ENCODE assay signal across 1 cellular context in genomic region chr6:34887753-34888440, GRCh38.
TF ChIP-seq lines count a peak whose summit lies in the region.

Gene TAF11, minus strand, starts transcription at chr6:34888042. Its CDS starts 85 bp downstream, at chr6:34887957.

TF ChIP-seq in GM12878, 131 proteins besides CTCF, POLR2A, EP300 and RAD21 (continued from another document):
- TF ChIP-seq E4F1 (IDR thresholded peaks at IDR 0.05; ENCODE audit: borderline replicate concordance, partially characterized antibody) (peak; percentile 40), SMC3 (IDR thresholded peaks at IDR 0.05; ENCODE audit: borderline replicate concordance, low read length) (peak; percentile 30; the same call in 1 of the 2 replicates), WRNIP1 (IDR thresholded peaks at IDR 0.05; ENCODE audit: borderline replicate concordance, low read depth, low read length) (peak; percentile 74; the same call in 1 of the 2 replicates), RB1 (IDR thresholded peaks at IDR 0.05; ENCODE audit: borderline replicate concordance) (no peak; the same call in 1 of the 2 replicates), ZNF384 (IDR thresholded peaks at IDR 0.05; ENCODE audit: borderline replicate concordance, low read depth, low read length) (0 out of 2 replicates have a peak, but pooled peaks have one; percentile 17), HDAC2 (IDR thresholded peaks at IDR 0.05) (no peak), TAF1 (IDR thresholded peaks at IDR 0.05; ENCODE audit: borderline replicate concordance, low read depth, low read length) (peak; percentile 75; the same call in 1 of the 2 replicates), ZNF622 (IDR thresholded peaks at IDR 0.05) (no peak), RELA (IDR thresholded peaks at IDR 0.05; ENCODE audit: borderline replicate concordance, partially characterized antibody) (peak; percentile 73), MAX (IDR thresholded peaks at IDR 0.05; ENCODE audit: low read depth, low read length) (peak; percentile 81), BCLAF1 (IDR thresholded peaks at IDR 0.05) (no peak), SIN3A (IDR thresholded peaks at IDR 0.05; ENCODE audit: low read depth, low read length) (peak; percentile 93), CREB1 (IDR thresholded peaks at IDR 0.05; ENCODE audit: low read depth) (peak; percentile 99), EED (IDR thresholded peaks at IDR 0.05; ENCODE audit: low read depth) (peak; percentile 52), E2F4 (IDR thresholded peaks at IDR 0.05; ENCODE audit: low read depth, low read length) (peak; percentile 80), NFIC (IDR thresholded peaks at IDR 0.05; ENCODE audit: low read depth, low read length) (peak; percentile 34; the same call in 1 of the 2 replicates), NR2C1 (IDR thresholded peaks at IDR 0.05) (peak; percentile 69), NRF1 (conservative IDR thresholded peaks at IDR 0.05; ENCODE audit: low read depth, low read length) (no peak), BHLHE40 (IDR thresholded peaks at IDR 0.05; ENCODE audit: borderline replicate concordance in 1 of 2, low read depth in 2 of 2, low read length in 1 of 2) (peak; percentile 40 to 46; a peak in 1 of 4 replicates), IKZF1 (conservative IDR thresholded peaks at IDR 0.05) (peak; percentile 86), PKNOX1 (IDR thresholded peaks at IDR 0.05) (no peak), MEF2B (IDR thresholded peaks at IDR 0.05; ENCODE audit: partially characterized antibody, poor library complexity, severe bottlenecking) (no peak), YY1 (IDR thresholded peaks at IDR 0.05; ENCODE audit: low read depth, low read length) (peak; percentile 91), RUNX3 (IDR thresholded peaks at IDR 0.05; ENCODE audit: low read length) (peak; percentile 54; the same call in 1 of the 2 replicates), NFXL1 (IDR thresholded peaks at IDR 0.05; ENCODE audit: borderline replicate concordance) (no peak), IKZF2 (IDR thresholded peaks at IDR 0.05) (peak; percentile 52 to 59; a peak in 3 of 4 replicates), CEBPZ (IDR thresholded peaks at IDR 0.05; ENCODE audit: low read depth, low read length) (no peak), SP1 (IDR thresholded peaks at IDR 0.05; ENCODE audit: low read depth, low read length) (peak; percentile 67), BRCA1 (IDR thresholded peaks at IDR 0.05; ENCODE audit: low read depth, low read length) (no peak), ATF2 (IDR thresholded peaks at IDR 0.05; ENCODE audit: low read length) (peak; percentile 67; the same call in 1 of the 2 replicates), MEF2A (IDR thresholded peaks at IDR 0.05; ENCODE audit: insufficient read depth, low read depth, low read length) (no peak), ZBTB11 (CRISPR knock-in tag; IDR thresholded peaks at IDR 0.05) (no peak)
- TF ChIP-seq, protein P1, sequence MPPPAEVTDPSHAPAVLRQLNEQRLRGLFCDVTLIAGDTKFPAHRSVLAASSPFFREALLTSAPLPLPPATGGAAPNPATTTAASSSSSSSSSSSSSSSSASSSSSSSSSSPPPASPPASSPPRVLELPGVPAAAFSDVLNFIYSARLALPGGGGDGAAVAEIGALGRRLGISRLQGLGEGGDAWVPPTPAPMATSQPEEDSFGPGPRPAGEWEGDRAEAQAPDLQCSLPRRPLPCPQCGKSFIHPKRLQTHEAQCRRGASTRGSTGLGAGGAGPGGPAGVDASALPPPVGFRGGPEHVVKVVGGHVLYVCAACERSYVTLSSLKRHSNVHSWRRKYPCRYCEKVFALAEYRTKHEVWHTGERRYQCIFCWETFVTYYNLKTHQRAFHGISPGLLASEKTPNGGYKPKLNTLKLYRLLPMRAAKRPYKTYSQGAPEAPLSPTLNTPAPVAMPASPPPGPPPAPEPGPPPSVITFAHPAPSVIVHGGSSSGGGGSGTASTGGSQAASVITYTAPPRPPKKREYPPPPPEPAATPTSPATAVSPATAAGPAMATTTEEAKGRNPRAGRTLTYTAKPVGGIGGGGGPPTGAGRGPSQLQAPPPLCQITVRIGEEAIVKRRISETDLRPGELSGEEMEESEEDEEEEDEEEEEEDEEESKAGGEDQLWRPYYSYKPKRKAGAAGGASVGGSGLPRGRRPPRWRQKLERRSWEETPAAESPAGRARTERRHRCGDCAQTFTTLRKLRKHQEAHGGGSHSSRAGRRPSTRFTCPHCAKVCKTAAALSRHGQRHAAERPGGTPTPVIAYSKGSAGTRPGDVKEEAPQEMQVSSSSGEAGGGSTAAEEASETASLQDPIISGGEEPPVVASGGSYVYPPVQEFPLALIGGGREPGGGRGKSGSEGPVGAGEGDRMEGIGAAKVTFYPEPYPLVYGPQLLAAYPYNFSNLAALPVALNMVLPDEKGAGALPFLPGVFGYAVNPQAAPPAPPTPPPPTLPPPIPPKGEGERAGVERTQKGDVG (CRISPR knock-in tag; IDR thresholded peaks at IDR 0.05), result no peak
